In genomic region chr2:146598791-146599190, GRCh38 we compare ENCODE assay signal across 8 cellular contexts.
"Had no signal": no experiment of that assay in that cellular context is flagged by ENCODE, and none has a peak within 500 bp of the region (broad histone marks: within the 10 kb centered on the region; RNA-seq: fewer than 3 reads in every experiment).

No MANE protein-coding gene starts in this region.

- H3K27ac ChIP-seq: HL-60 had no signal

- H3K4me1 Mint-ChIP-seq: IgD-negative memory B cell had no signal

- ATAC-seq: HepG2, K562 had no signal

- H3K4me3 Mint-ChIP-seq: IgD-negative memory B cell had no signal

- FAIRE-seq: HepG2, HTR-8/SVneo, K562 had no signal

- H3K4me3 ChIP-seq: K562 had no signal

- H3K36me3 Mint-ChIP-seq: IgD-negative memory B cell had no signal

- H3K27ac Mint-ChIP-seq: IgD-negative memory B cell had no signal

- DNase-seq: IMR-90, KBM-7, KG1 had no signal
